In the genomic region with DNA sequence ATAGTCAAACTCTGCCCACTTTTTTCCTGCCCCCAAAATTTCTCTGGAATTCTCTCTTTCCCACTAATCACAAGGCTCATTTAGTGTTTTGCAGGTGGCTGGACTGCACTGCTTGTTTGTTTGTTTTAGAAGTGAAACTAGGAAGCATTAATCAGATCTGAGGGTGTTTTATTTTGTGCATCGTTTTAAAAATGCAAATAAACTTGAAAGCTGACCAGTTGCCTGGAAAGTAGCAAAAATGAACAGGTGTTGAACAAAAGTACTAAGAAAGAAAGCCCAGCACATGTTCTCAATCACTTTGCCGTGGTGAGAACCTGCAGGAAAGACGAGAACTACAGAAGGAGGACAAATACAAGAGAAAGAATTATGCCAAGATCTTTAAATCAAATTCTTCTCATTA, we compare ENCODE assay signal across 16 cellular contexts.
"Had no signal": no experiment of that assay in that cellular context is flagged by ENCODE, and none has a peak within 500 bp of the region (broad histone marks: within the 10 kb centered on the region; RNA-seq: fewer than 3 reads in every experiment).

No MANE protein-coding gene starts in this region.

- H3K4me1 ChIP-seq: parathyroid adenoma, thyroid gland had no signal

- H3K36me3 ChIP-seq: thyroid gland had no signal

- H3K27ac ChIP-seq: parathyroid adenoma, thyroid gland had no signal

- ATAC-seq: activated CD8-positive, alpha-beta T cell treated with anti-CD3 and anti-CD28 coated beads, Interleukin-2, amount 10 ng/mL, durations not matched to agents 7 days and 5 days; activated naive CD4-positive, alpha-beta T cell treated with anti-CD3 and anti-CD28 coated beads, Interleukin-2, amount 50 U/mL, for 72 hours; stimulated activated naive B cell treated with anti-CD40 and anti-IgM and Interleukin-4, amounts not matched to agents 10 μg/mL and 1 μg/mL and 100 μg/mL, for 72 hours had no signal

- H2AFZ ChIP-seq: parathyroid adenoma had no signal

- H3K9me3 ChIP-seq: thyroid gland had no signal

- H3K27me3 ChIP-seq: thyroid gland had no signal

- H3K79me2 ChIP-seq: parathyroid adenoma had no signal

- H3K9ac ChIP-seq: parathyroid adenoma had no signal

- DNase-seq: activated CD4-positive, alpha-beta T cell treated with anti-CD3 and anti-CD28 coated beads, Interleukin-2, amount 10 ng/mL, durations not matched to agents 24 days and 14 days; activated CD4-positive, CD25-positive, alpha-beta regulatory T cell; activated CD8-positive, alpha-beta memory T cell treated with anti-CD3 and anti-CD28 coated beads, Interleukin-2, amount 50 U/mL, for 4 hours; activated CD8-positive, alpha-beta T cell treated with anti-CD3 and anti-CD28 coated beads, Interleukin-2, amount 10 ng/mL, durations not matched to agents 7 days and 5 days; activated effector memory CD4-positive, alpha-beta T cell treated with anti-CD3 and anti-CD28 coated beads, Interleukin-2, amount 50 U/mL, for 16 hours; activated T-cell treated with anti-CD3 and anti-CD28 coated beads, Interleukin-2, amount 50 U/mL, for 48 hours; caudate nucleus; effector CD4-positive, alpha-beta T cell; erythroblast; naive B cell; stimulated activated CD4-positive, alpha-beta T cell treated with anti-CD3 and anti-CD28 coated beads, Interleukin-15, amount 100 ng/mL, for 24 hours; stimulated activated CD4-positive, alpha-beta T cell treated with anti-CD3 and anti-CD28 coated beads, Interleukin-4, amount 100 ng/mL, for 1 hour; stimulated activated naive B cell treated with anti-CD40 and anti-IgM and Interleukin-4, amounts not matched to agents 10 μg/mL and 1 μg/mL and 100 μg/mL, for 72 hours; thyroid gland had no signal
